Comparison of ENCODE assay signal across 15 cellular contexts in genomic region chr14:103456167-103456835, GRCh38.
DNase-seq lines count a peak whose midpoint lies in the region; TF ChIP-seq lines count a peak whose summit lies in the region.
"Had no signal": no experiment of that assay in that cellular context is flagged by ENCODE, and none has a peak within 500 bp of the region (broad histone marks: within the 10 kb centered on the region; RNA-seq: fewer than 3 reads in every experiment).

No MANE protein-coding gene starts in this region.

- H3K9me3 ChIP-seq in sigmoid colon = no peaks in the 10 kb centered on the region

- in situ Hi-C loops in GM13977 (cut with MboI; ENCODE audit: low pct_unique_long_range_greater_than_20kb, low sequenced_read_pairs, unreplicated experiment) = no loop called here

- TF ChIP-seq EP300 in sigmoid colon (IDR thresholded peaks at IDR 0.05) = no peak

- no peak overlapping the region for H3K4me3 Mint-ChIP-seq in nephron progenitor cell

- no peak for TF ChIP-seq POLR2A in sigmoid colon (IDR thresholded peaks at IDR 0.05)

- peaks cover 8% of the 10 kb centered on the region for H3K4me1 Mint-ChIP-seq in nephron progenitor cell

- no peak overlapping the region for H3K27ac ChIP-seq in sigmoid colon
- H3K27ac ChIP-seq: cardiac muscle cell, KMS-11 had no signal

- peaks cover 0 to 4% (median 0%) of the 10 kb centered on the region in 4 donors for H3K4me1 ChIP-seq in sigmoid colon

- no peaks in the 10 kb centered on the region for H3K27me3 ChIP-seq in sigmoid colon
- H3K27me3 ChIP-seq: cardiac muscle cell had no signal

- peaks cover 0 to 21% (median 0%) of the 10 kb centered on the region in 4 donors for H3K36me3 ChIP-seq in sigmoid colon

- TF ChIP-seq CTCF in nephron progenitor cell (IDR thresholded peaks at IDR 0.05) (no peak), GM13977 (IDR thresholded peaks at IDR 0.05; ENCODE audit: extremely low read depth, insufficient read depth, missing control alignments) (no peak), sigmoid colon (IDR thresholded peaks at IDR 0.05) (no peak)

- no peak overlapping the region for H3K4me3 ChIP-seq in sigmoid colon
- H3K4me3 ChIP-seq: cardiac muscle cell, smooth muscle cell had no signal

- H3K27me3 Mint-ChIP-seq in nephron progenitor cell (ENCODE audit: low read depth, poor library complexity) = no peaks in the 10 kb centered on the region

- DNase-seq in NCI-H1417 (lab: John Stamatoyannopoulos, UW) (peak in 2 of 3 experiments; percentile 46 to 52), NCI-H1417 treated with DMSO at 0.1 percent for 48 hours (lab: John Stamatoyannopoulos, UW) (no peak), NCI-H69 (lab: John Stamatoyannopoulos, UW) (peak; percentile 46), dermis blood vessel endothelial cell (peak; percentile 56), nephron progenitor cell (no peak), GM13977 (ENCODE audit: low spot score) (no peak), DMS79 (lab: John Stamatoyannopoulos, UW) (no peak), sigmoid colon (no peak)
- DNase-seq: DMS53, kidney, NCI-H2029 treated with DMSO at 0.1 percent for 48 hours, PC-3 had no signal

- intact Hi-C loops in sigmoid colon (cut with DNase I) = no loop called here

- peak overlapping the region; percentile 70 for H3K27ac Mint-ChIP-seq in nephron progenitor cell

- no peaks in the 10 kb centered on the region for H3K9me3 Mint-ChIP-seq in nephron progenitor cell

- WGBS in sigmoid colon, 2 donors = 88 to 92% methylated on average over 4 of the region's 4 CpGs

- H3K36me3 Mint-ChIP-seq in nephron progenitor cell (ENCODE audit: low read depth) = peaks cover 56% of the 10 kb centered on the region

Comparison
In these comparisons a context has a peak if more than half of its experiments do, and no peak if none do; other contexts are left out.
1. DNase-seq: peak in NCI-H1417 (2 of 3), NCI-H69 (single experiment) and dermis blood vessel endothelial cell (single experiment); none in NCI-H1417 treated with DMSO at 0.1 percent for 48 hours (single experiment), nephron progenitor cell (single experiment), GM13977 (single experiment), DMS79 (single experiment) and sigmoid colon (single experiment).